In genomic region chr17:1767358-1767757, GRCh38 we compare ENCODE assay signal across 17 cellular contexts. TPM values are rescaled to one million over a fixed set of nuclear protein-coding genes. Genes with fewer than 3 reads are reported as not detected.
A peak's percentile ranks its signal among the peaks of the same experiment; 100 is the strongest.
DNase-seq lines count a peak whose midpoint lies in the region; ATAC-seq and TF ChIP-seq lines count a peak whose summit lies in the region.
"Had no signal": no experiment of that assay in that cellular context is flagged by ENCODE, and none has a peak within 500 bp of the region (broad histone marks: within the 10 kb centered on the region; RNA-seq: fewer than 3 reads in every experiment).

No MANE protein-coding gene starts in this region.

- H3K36me3 Mint-ChIP-seq in T-cell = no peaks in the 10 kb centered on the region
- H3K36me3 Mint-ChIP-seq in naive thymus-derived CD8-positive, alpha-beta T cell = peaks cover 0 to 2% (median 0%) of the 10 kb centered on the region in 3 donors
- H3K36me3 Mint-ChIP-seq: activated CD4-positive, alpha-beta memory T cell treated with anti-CD3 and anti-CD28 coated beads for 36 hours had no signal

- no peak overlapping the region for H3K4me3 ChIP-seq in left ventricle myocardium inferior
- H3K4me3 ChIP-seq in vagina = no peak overlapping the region
- H3K4me3 ChIP-seq: SK-N-MC, skin epidermis, upper lobe of right lung had no signal

- H3K9me3 Mint-ChIP-seq in T-cell = no peaks in the 10 kb centered on the region
- H3K9me3 Mint-ChIP-seq in naive thymus-derived CD8-positive, alpha-beta T cell = no peaks in the 10 kb centered on the region
- H3K9me3 Mint-ChIP-seq: activated CD4-positive, alpha-beta memory T cell treated with anti-CD3 and anti-CD28 coated beads for 36 hours; activated T-helper 1 cell treated with anti-CD3 and anti-CD28 coated beads, Interleukin-12 subunit alpha, Interleukin-12 subunit beta, Interleukin-2, Interleukin-4 antibody, amounts not matched to agents 30 ng/mL and 10 ng/mL and 1 ng/mL, durations not matched to agents 14 hours and 24 hours and 36 hours had no signal

- CTCF ChIA-PET in T-cell (lab: Charles Lee) = no interaction called here

- intact Hi-C loops in left ventricle myocardium inferior (cut with micrococcal nuclease) (no loop called here), Right ventricle myocardium inferior (cut with DNase I) (no loop called here), vagina (cut with DNase I) (no loop called here), left colon (cut with DNase I, micrococcal nuclease) (no loop called here)

- peak overlapping the region; percentile 49 to 76 for H3K27ac Mint-ChIP-seq in T-cell
- peak overlapping the region in 6 of 10 donors; percentile 76 to 87 (median 82) for H3K27ac Mint-ChIP-seq in naive thymus-derived CD8-positive, alpha-beta T cell
- H3K27ac Mint-ChIP-seq: activated CD4-positive, alpha-beta memory T cell treated with anti-CD3 and anti-CD28 coated beads for 36 hours; activated T-helper 1 cell treated with anti-CD3 and anti-CD28 coated beads, Interleukin-12 subunit alpha, Interleukin-12 subunit beta, Interleukin-2, Interleukin-4 antibody, amounts not matched to agents 30 ng/mL and 10 ng/mL and 1 ng/mL, durations not matched to agents 14 hours and 24 hours and 36 hours had no signal

- H3K27ac ChIP-seq in left ventricle myocardium inferior (replicated peaks) = peak overlapping the region; percentile 46
- peak overlapping the region; percentile 86 for H3K27ac ChIP-seq in vagina
- H3K27ac ChIP-seq: SK-N-MC, upper lobe of right lung had no signal

- no peak overlapping the region for H3K4me3 Mint-ChIP-seq in T-cell
- H3K4me3 Mint-ChIP-seq in naive thymus-derived CD8-positive, alpha-beta T cell = peak overlapping the region in 1 of 10 donors; percentile 38
- H3K4me3 Mint-ChIP-seq: activated CD4-positive, alpha-beta memory T cell treated with anti-CD3 and anti-CD28 coated beads for 36 hours; activated T-helper 1 cell treated with anti-CD3 and anti-CD28 coated beads, Interleukin-12 subunit alpha, Interleukin-12 subunit beta, Interleukin-2, Interleukin-4 antibody, amounts not matched to agents 30 ng/mL and 10 ng/mL and 1 ng/mL, durations not matched to agents 14 hours and 24 hours and 36 hours had no signal

- no peak for ATAC-seq in Right ventricle myocardium inferior
- no peak for ATAC-seq in T-cell (replicated peaks in 1 of 4)
- no peak for ATAC-seq in naive thymus-derived CD8-positive, alpha-beta T cell
- ATAC-seq in GM18868 (IDR thresholded peaks at IDR 0.05; ENCODE audit: unreplicated experiment) = no peak
- no peak for ATAC-seq in HG03520 (IDR thresholded peaks at IDR 0.05; ENCODE audit: unreplicated experiment)
- no peak for ATAC-seq in left colon
- ATAC-seq: upper lobe of right lung had no signal

- H3K4me1 ChIP-seq in left ventricle myocardium inferior = peaks cover 34% of the 10 kb centered on the region
- H3K4me1 ChIP-seq in vagina = peaks cover 62% of the 10 kb centered on the region

- H3K36me3 ChIP-seq in left ventricle myocardium inferior (no peaks in the 10 kb centered on the region), vagina (peaks cover 0 to 18% of the 10 kb centered on the region in 2 donors)
- H3K36me3 ChIP-seq: upper lobe of right lung had no signal

- H3K4me1 Mint-ChIP-seq in T-cell = peaks cover 38 to 52% (median 49%) of the 10 kb centered on the region in 3 donors
- peaks cover 24 to 59% (median 54%) of the 10 kb centered on the region in 4 donors for H3K4me1 Mint-ChIP-seq in naive thymus-derived CD8-positive, alpha-beta T cell

- no peak for TF ChIP-seq POLR2A in vagina (IDR thresholded peaks at IDR 0.05)

- no peaks in the 10 kb centered on the region for H3K27me3 Mint-ChIP-seq in T-cell
- no peaks in the 10 kb centered on the region for H3K27me3 Mint-ChIP-seq in naive thymus-derived CD8-positive, alpha-beta T cell
- H3K27me3 Mint-ChIP-seq: activated CD4-positive, alpha-beta memory T cell treated with anti-CD3 and anti-CD28 coated beads for 36 hours had no signal

- TF ChIP-seq CTCF in left ventricle myocardium inferior (IDR thresholded peaks at IDR 0.05; ENCODE audit: borderline replicate concordance) = no peak
- no peak for TF ChIP-seq CTCF in vagina (IDR thresholded peaks at IDR 0.05)

- POLR2A ChIA-PET in T-cell (lab: Charles Lee) = no interaction called here
- POLR2A ChIA-PET in naive thymus-derived CD8-positive, alpha-beta T cell (lab: Charles Lee) = interaction anchor here (0.9 to 1.1 kb wide), 2 partner anchors 44 to 141 kb away, joined by 3 read pairs; no protein-coding TSS in a partner anchor

- DNase-seq in left ventricle myocardium inferior (no peak), Right ventricle myocardium inferior (ENCODE audit: missing footprints) (no peak), T-cell (no peak), vagina (ENCODE audit: extremely low spot score in 2 of 2) (no peak), left colon (no peak)
- no peak for DNase-seq in naive thymus-derived CD8-positive, alpha-beta T cell
- DNase-seq: activated CD4-positive, alpha-beta memory T cell treated with anti-CD3 and anti-CD28 coated beads for 36 hours; amniotic stem cell; NCI-H446; upper lobe of right lung had no signal

- H3K27me3 ChIP-seq in left ventricle myocardium inferior (ENCODE audit: low read depth) (peaks cover 29% of the 10 kb centered on the region), vagina (no peaks in the 10 kb centered on the region)
- H3K27me3 ChIP-seq: upper lobe of right lung had no signal

- H3K9me3 ChIP-seq in left ventricle myocardium inferior (replicated peaks) = no peaks in the 10 kb centered on the region
- no peaks in the 10 kb centered on the region for H3K9me3 ChIP-seq in vagina
- H3K9me3 ChIP-seq: upper lobe of right lung had no signal

RNA-seq across cellular contexts. Expression of gene SERPINF1, which starts 5.5 kb away (rescaled TPM):
- total RNA-seq in left ventricle myocardium inferior = 122 TPM
- 198 TPM for total RNA-seq in Right ventricle myocardium inferior
- total RNA-seq in T-cell = 1 to 10 TPM in 4 of 5 donors, under 1 TPM in 1; 0.68 to 8.9 (median 4.4) TPM
- total RNA-seq in naive thymus-derived CD8-positive, alpha-beta T cell = 10 to 100 TPM; 12.4 to 13.9 TPM
- 10 to 100 TPM in 2 of 3 donors, 1 to 10 TPM in 1; 8.0 to 32.4 (median 21.7) TPM for polyA plus RNA-seq in naive thymus-derived CD8-positive, alpha-beta T cell
- 1,040 TPM for total RNA-seq in vagina
- total RNA-seq in left colon = 10 to 100 TPM; 33.3 to 60.6 TPM
- total RNA-seq: activated T-helper 1 cell treated with anti-CD3 and anti-CD28 coated beads, Interleukin-12 subunit alpha, Interleukin-12 subunit beta, Interleukin-2, Interleukin-4 antibody, amounts not matched to agents 30 ng/mL and 10 ng/mL and 1 ng/mL, durations not matched to agents 14 hours and 24 hours and 36 hours; lung microvascular endothelial cell had no signal

RNA-seq across cellular contexts. Expression of gene SERPINF2, which starts 24.7 kb away (rescaled TPM):
- total RNA-seq in left ventricle myocardium inferior = 0.33 TPM
- total RNA-seq in Right ventricle myocardium inferior = 0.73 TPM
- 1 to 10 TPM in 4 of 5 donors, under 1 TPM in 1; 0.86 to 2.9 (median 1.4) TPM for total RNA-seq in T-cell
- 1 to 10 TPM in 1 of 2 experiments, under 1 TPM in 1; 0.85 to 1.5 TPM for total RNA-seq in naive thymus-derived CD8-positive, alpha-beta T cell
- under 1 TPM in 2 of 3 donors, not detected in 1; 0.10 to 0.25 TPM for polyA plus RNA-seq in naive thymus-derived CD8-positive, alpha-beta T cell
- 23.8 TPM for total RNA-seq in vagina
- 1 to 10 TPM; 1.4 to 2.7 TPM for total RNA-seq in left colon
- total RNA-seq: activated CD4-positive, alpha-beta memory T cell treated with anti-CD3 and anti-CD28 coated beads for 36 hours; lung microvascular endothelial cell had no signal
- polyA plus RNA-seq: AG04450 had no signal

RNA-seq across cellular contexts. Expression of gene WDR81, which starts 42.9 kb away (rescaled TPM):
- 9.3 TPM for total RNA-seq in left ventricle myocardium inferior
- 10.4 TPM for total RNA-seq in Right ventricle myocardium inferior
- total RNA-seq in T-cell = 10 to 100 TPM; 41.4 to 76.0 (median 63.1) TPM
- 10 to 100 TPM; 48.2 to 50.7 TPM for total RNA-seq in naive thymus-derived CD8-positive, alpha-beta T cell
- 10 to 100 TPM in 1 of 3 donors, 1 to 10 TPM in 2; 6.8 to 20.6 (median 9.2) TPM for polyA plus RNA-seq in naive thymus-derived CD8-positive, alpha-beta T cell
- total RNA-seq in vagina = 57.2 TPM
- total RNA-seq in left colon = 10 to 100 TPM; 16.1 to 23.4 TPM

RNA-seq across cellular contexts. Expression of gene TLCD2, which starts 57.2 kb away (rescaled TPM):
- total RNA-seq in left ventricle myocardium inferior (1.8 TPM), Right ventricle myocardium inferior (2.4 TPM), T-cell (under 1 TPM; 0.25 to 0.82 (median 0.59) TPM), vagina (10.8 TPM), left colon (10 to 100 TPM; 33.1 to 50.7 TPM)
- not detected for total RNA-seq in naive thymus-derived CD8-positive, alpha-beta T cell
- polyA plus RNA-seq in naive thymus-derived CD8-positive, alpha-beta T cell = not detected
